ENCODE assay signal across 8 cellular contexts in genomic region chr14:64971890-64972785, GRCh38.
DNase-seq lines count a peak whose midpoint lies in the region; ATAC-seq lines count a peak whose summit lies in the region.

TSS of gene RAB15 (minus strand) at chr14:64972336. CDS start at chr14:64972076, 260 bp downstream.

- peak within 1 kb of the TSS; percentile 85 for H3K4me3 Mint-ChIP-seq in central memory CD8-positive, alpha-beta T cell

- peak within 1 kb of the TSS; percentile 71 for H3K27ac Mint-ChIP-seq in central memory CD8-positive, alpha-beta T cell (ENCODE audit: low read depth)

- no peaks in the 10 kb centered on the region for H3K27me3 Mint-ChIP-seq in central memory CD8-positive, alpha-beta T cell

- no peaks in the 10 kb centered on the region for H3K9me3 Mint-ChIP-seq in central memory CD8-positive, alpha-beta T cell

- peak; percentile 44 for ATAC-seq in HG03442 (IDR thresholded peaks at IDR 0.05; ENCODE audit: unreplicated experiment)
- peak; percentile 53 for ATAC-seq in central memory CD8-positive, alpha-beta T cell (replicated peaks; ENCODE audit: extremely low read depth, poor library complexity, severe bottlenecking)
- no peak for ATAC-seq in GM19452 (IDR thresholded peaks at IDR 0.05; ENCODE audit: unreplicated experiment)

- peaks cover 6% of the 10 kb centered on the region for H3K36me3 Mint-ChIP-seq in central memory CD8-positive, alpha-beta T cell (ENCODE audit: insufficient read depth)

- peaks cover 17% of the 10 kb centered on the region for H3K4me1 Mint-ChIP-seq in central memory CD8-positive, alpha-beta T cell

- DNase-seq in GDM1 (lab: John Stamatoyannopoulos, UW) (peak; percentile 59), T1000 (lab: John Stamatoyannopoulos, UW) (peak; percentile 17), kidney tubule cell (ENCODE audit: low spot score) (peak; percentile 24), pons (ENCODE audit: low spot score) (no peak)
- no peak for DNase-seq in central memory CD8-positive, alpha-beta T cell (ENCODE audit: low spot score in 2 of 2)
- DNase-seq in stimulated activated CD4-positive, alpha-beta T cell treated with anti-CD3 and anti-CD28 coated beads, Interleukin-2, amount 100 ng/mL, for 4 hours (ENCODE audit: low read depth): peak; percentile 22

Comparison
In these comparisons a context has a peak if more than half of its experiments do, and no peak if none do; other contexts are left out.
1. DNase-seq: peak in GDM1 (single experiment), T1000 (single experiment), kidney tubule cell (single experiment) and stimulated activated CD4-positive, alpha-beta T cell treated with anti-CD3 and anti-CD28 coated beads, Interleukin-2, amount 100 ng/mL, for 4 hours (single experiment); none in central memory CD8-positive, alpha-beta T cell (0 of 2) and pons (single experiment).